In the genomic region with DNA sequence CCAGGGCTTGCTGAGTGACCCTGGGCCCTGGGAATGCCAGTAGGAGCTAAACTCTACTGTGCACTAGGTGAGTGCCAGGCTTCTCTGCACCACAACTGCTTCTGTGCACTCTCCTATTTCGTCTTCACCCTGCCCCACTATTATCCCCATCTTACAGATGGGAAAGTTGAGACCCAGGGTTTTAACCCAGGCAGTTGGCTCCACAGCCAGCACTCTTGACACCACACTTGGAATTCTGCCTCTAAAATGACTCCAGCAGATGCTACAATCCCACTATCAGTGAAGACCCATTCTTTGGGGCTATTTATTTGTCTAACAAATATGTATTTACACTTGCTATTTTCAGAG, we compare ENCODE assay signal across 16 cellular contexts. TPM values are rescaled to one million over a fixed set of nuclear protein-coding genes. Genes with fewer than 3 reads are reported as not detected.
A peak's percentile ranks its signal among the peaks of the same experiment; 100 is the strongest.
DNase-seq lines count a peak whose midpoint lies in the region; ATAC-seq and TF ChIP-seq lines count a peak whose summit lies in the region.
"Had no signal": no experiment of that assay in that cellular context is flagged by ENCODE, and none has a peak within 500 bp of the region (broad histone marks: within the 10 kb centered on the region; RNA-seq: fewer than 3 reads in every experiment).

No MANE protein-coding gene starts in this region.

- no peaks in the 10 kb centered on the region for H3K27me3 ChIP-seq in SU-DHL-6 (ENCODE audit: low read length)
- H3K27me3 ChIP-seq: BLaER1 treated with 17β-estradiol and CSF1 and Interleukin-3, amounts not matched to agents 10 nM and 100 nM; hepatocyte; transverse colon had no signal

- H3F3A ChIP-seq in SU-DHL-6 (ENCODE audit: insufficient read depth) = no peaks in the 10 kb centered on the region

- H3K79me2 ChIP-seq in SU-DHL-6 (ENCODE audit: insufficient read depth, low read length) = no peaks in the 10 kb centered on the region
- H3K79me2 ChIP-seq: hepatocyte had no signal

- no peak overlapping the region for H3K27ac ChIP-seq in SU-DHL-6 (ENCODE audit: low read depth, low read length)
- H3K27ac ChIP-seq: BLaER1 treated with 17β-estradiol and CSF1 and Interleukin-3, amounts not matched to agents 10 nM and 100 nM; hepatocyte; transverse colon had no signal

- H3K9me3 Mint-ChIP-seq in natural killer cell (no peaks in the 10 kb centered on the region), neural crest cell (no peaks in the 10 kb centered on the region)
- H3K9me3 Mint-ChIP-seq in natural killer cell treated with Interleukin-12 subunit alpha and Interleukin-12 subunit beta and Interleukin-15 and Interleukin-18, amount 100 ng/mL, for 72 hours = no peaks in the 10 kb centered on the region
- no peaks in the 10 kb centered on the region for H3K9me3 Mint-ChIP-seq in activated naive CD8-positive, alpha-beta T cell treated with anti-CD3 and anti-CD28 coated beads, Interleukin-2, amount 50 U/mL, for 24 hours
- no peaks in the 10 kb centered on the region for H3K9me3 Mint-ChIP-seq in activated T-cell treated with anti-CD3 and anti-CD28 coated beads, Interleukin-2, amount 50 U/mL, for 4 hours
- H3K9me3 Mint-ChIP-seq: activated CD4-positive, alpha-beta memory T cell treated with anti-CD3 and anti-CD28 coated beads, Interleukin-2, amount 10 ng/mL, durations not matched to agents 7 days and 5 days; immature natural killer cell had no signal

- DNase-seq in natural killer cell (no peak), neural crest cell (ENCODE audit: low read depth, low spot score) (no peak), AG08396 (ENCODE audit: low spot score) (no peak)
- no peak for DNase-seq in natural killer cell treated with Interleukin-12 subunit alpha and Interleukin-12 subunit beta and Interleukin-15 and Interleukin-18, amount 100 ng/mL, for 72 hours (ENCODE audit: low spot score)
- DNase-seq in activated naive CD8-positive, alpha-beta T cell treated with anti-CD3 and anti-CD28 coated beads, Interleukin-2, amount 50 U/mL, for 24 hours = no peak
- DNase-seq in activated T-cell treated with anti-CD3 and anti-CD28 coated beads, Interleukin-2, amount 50 U/mL, for 4 hours = no peak
- no peak for DNase-seq in effector CD8-positive, alpha-beta T cell (lab: John Stamatoyannopoulos, UW)
- DNase-seq: activated gamma-delta T cell had no signal

- H3K36me3 Mint-ChIP-seq in natural killer cell = no peaks in the 10 kb centered on the region
- no peaks in the 10 kb centered on the region for H3K36me3 Mint-ChIP-seq in natural killer cell treated with Interleukin-12 subunit alpha and Interleukin-12 subunit beta and Interleukin-15 and Interleukin-18, amount 100 ng/mL, for 72 hours
- H3K36me3 Mint-ChIP-seq in neural crest cell (ENCODE audit: low read depth) = no peaks in the 10 kb centered on the region
- H3K36me3 Mint-ChIP-seq in activated naive CD8-positive, alpha-beta T cell treated with anti-CD3 and anti-CD28 coated beads, Interleukin-2, amount 50 U/mL, for 24 hours (ENCODE audit: low read depth) = no peaks in the 10 kb centered on the region
- no peaks in the 10 kb centered on the region for H3K36me3 Mint-ChIP-seq in activated T-cell treated with anti-CD3 and anti-CD28 coated beads, Interleukin-2, amount 50 U/mL, for 4 hours (ENCODE audit: insufficient read depth)
- H3K36me3 Mint-ChIP-seq: immature natural killer cell; naive thymus-derived CD4-positive, alpha-beta T cell had no signal

- no peak overlapping the region for H2AFZ ChIP-seq in SU-DHL-6 (ENCODE audit: low read depth, low read length, severe bottlenecking)
- H2AFZ ChIP-seq: hepatocyte had no signal

- peak overlapping the region in 1 of 2 donors; percentile 44 for H3K27ac Mint-ChIP-seq in natural killer cell
- H3K27ac Mint-ChIP-seq in natural killer cell treated with Interleukin-12 subunit alpha and Interleukin-12 subunit beta and Interleukin-15 and Interleukin-18, amount 100 ng/mL, for 72 hours = peak overlapping the region in 1 of 2 donors; percentile 14
- no peak overlapping the region for H3K27ac Mint-ChIP-seq in neural crest cell (ENCODE audit: unreplicated experiment)
- H3K27ac Mint-ChIP-seq in activated naive CD8-positive, alpha-beta T cell treated with anti-CD3 and anti-CD28 coated beads, Interleukin-2, amount 50 U/mL, for 24 hours = no peak overlapping the region
- H3K27ac Mint-ChIP-seq: activated CD4-positive, alpha-beta memory T cell treated with anti-CD3 and anti-CD28 coated beads, Interleukin-2, amount 10 ng/mL, durations not matched to agents 7 days and 5 days; naive thymus-derived CD4-positive, alpha-beta T cell had no signal

- no peak overlapping the region for H3K4me2 ChIP-seq in SU-DHL-6 (ENCODE audit: low read depth, low read length, poor library complexity, severe bottlenecking)
- H3K4me2 ChIP-seq: hepatocyte had no signal

- no peaks in the 10 kb centered on the region for H3K36me3 ChIP-seq in SU-DHL-6 (ENCODE audit: low read length)
- H3K36me3 ChIP-seq: BLaER1 treated with 17β-estradiol and CSF1 and Interleukin-3, amounts not matched to agents 10 nM and 100 nM; transverse colon had no signal

- H3K27me3 Mint-ChIP-seq in natural killer cell (ENCODE audit: low read depth in 2 of 2) (peaks cover 0 to 9% of the 10 kb centered on the region in 2 donors), neural crest cell (ENCODE audit: low read depth) (no peaks in the 10 kb centered on the region)
- H3K27me3 Mint-ChIP-seq in natural killer cell treated with Interleukin-12 subunit alpha and Interleukin-12 subunit beta and Interleukin-15 and Interleukin-18, amount 100 ng/mL, for 72 hours = peaks cover 0 to 14% of the 10 kb centered on the region in 2 donors
- peaks cover 2% of the 10 kb centered on the region for H3K27me3 Mint-ChIP-seq in activated naive CD8-positive, alpha-beta T cell treated with anti-CD3 and anti-CD28 coated beads, Interleukin-2, amount 50 U/mL, for 24 hours
- H3K27me3 Mint-ChIP-seq in activated T-cell treated with anti-CD3 and anti-CD28 coated beads, Interleukin-2, amount 50 U/mL, for 4 hours (ENCODE audit: low read depth) = peaks cover 14% of the 10 kb centered on the region
- H3K27me3 Mint-ChIP-seq: activated CD4-positive, alpha-beta memory T cell treated with anti-CD3 and anti-CD28 coated beads, Interleukin-2, amount 10 ng/mL, durations not matched to agents 7 days and 5 days had no signal

- no peaks in the 10 kb centered on the region for H3K9me3 ChIP-seq in SU-DHL-6 (ENCODE audit: insufficient read depth, low read length)
- H3K9me3 ChIP-seq: BLaER1 treated with 17β-estradiol and CSF1 and Interleukin-3, amounts not matched to agents 10 nM and 100 nM; transverse colon had no signal

- H3K4me3 ChIP-seq in SU-DHL-6 (ENCODE audit: insufficient read depth, low read length, poor library complexity, severe bottlenecking) = no peak overlapping the region
- H3K4me3 ChIP-seq: GM12878, hepatocyte, transverse colon had no signal

- H3K9me2 ChIP-seq in SU-DHL-6 (replicated peaks; ENCODE audit: insufficient read depth, low read length) = no peaks in the 10 kb centered on the region

- ATAC-seq in natural killer cell = no peak
- ATAC-seq in natural killer cell treated with Interleukin-12 subunit alpha and Interleukin-12 subunit beta and Interleukin-15 and Interleukin-18, amount 100 ng/mL, for 72 hours = no peak
- no peak for ATAC-seq in activated naive CD8-positive, alpha-beta T cell treated with anti-CD3 and anti-CD28 coated beads, Interleukin-2, amount 50 U/mL, for 24 hours
- ATAC-seq in activated T-cell treated with anti-CD3 and anti-CD28 coated beads, Interleukin-2, amount 50 U/mL, for 4 hours = no peak

- intact Hi-C loops in natural killer cell (cut with micrococcal nuclease) = loop anchor here (1.0 kb wide), 3 partner anchors 94 to 149 kb away; no protein-coding TSS in a partner anchor

- H3K4me3 Mint-ChIP-seq in natural killer cell = no peak overlapping the region
- H3K4me3 Mint-ChIP-seq in natural killer cell treated with Interleukin-12 subunit alpha and Interleukin-12 subunit beta and Interleukin-15 and Interleukin-18, amount 100 ng/mL, for 72 hours = no peak overlapping the region
- no peak overlapping the region for H3K4me3 Mint-ChIP-seq in neural crest cell
- H3K4me3 Mint-ChIP-seq in activated naive CD8-positive, alpha-beta T cell treated with anti-CD3 and anti-CD28 coated beads, Interleukin-2, amount 50 U/mL, for 24 hours = no peak overlapping the region
- no peak overlapping the region for H3K4me3 Mint-ChIP-seq in activated T-cell treated with anti-CD3 and anti-CD28 coated beads, Interleukin-2, amount 50 U/mL, for 4 hours
- H3K4me3 Mint-ChIP-seq: activated CD4-positive, alpha-beta memory T cell treated with anti-CD3 and anti-CD28 coated beads, Interleukin-2, amount 10 ng/mL, durations not matched to agents 7 days and 5 days; immature natural killer cell; naive thymus-derived CD4-positive, alpha-beta T cell had no signal

- H4K20me1 ChIP-seq in SU-DHL-6 (ENCODE audit: low read depth, low read length) = no peaks in the 10 kb centered on the region
- H4K20me1 ChIP-seq: BLaER1 treated with 17β-estradiol and CSF1 and Interleukin-3, amounts not matched to agents 10 nM and 100 nM had no signal

- TF ChIP-seq CTCF in natural killer cell (IDR thresholded peaks at IDR 0.05) (peak; percentile 18), SU-DHL-6 (IDR thresholded peaks at IDR 0.05; ENCODE audit: insufficient read depth, low read length, poor library complexity, severe bottlenecking) (peak; percentile 11), neural crest cell (conservative IDR thresholded peaks at IDR 0.05) (peak; percentile 25)

- H3K4me1 Mint-ChIP-seq in natural killer cell (peaks cover 0 to 11% of the 10 kb centered on the region in 2 donors), neural crest cell (peaks cover 5% of the 10 kb centered on the region)
- peaks cover 0 to 3% of the 10 kb centered on the region in 2 donors for H3K4me1 Mint-ChIP-seq in natural killer cell treated with Interleukin-12 subunit alpha and Interleukin-12 subunit beta and Interleukin-15 and Interleukin-18, amount 100 ng/mL, for 72 hours (ENCODE audit: low read depth in 2 of 2)
- no peaks in the 10 kb centered on the region for H3K4me1 Mint-ChIP-seq in activated naive CD8-positive, alpha-beta T cell treated with anti-CD3 and anti-CD28 coated beads, Interleukin-2, amount 50 U/mL, for 24 hours
- H3K4me1 Mint-ChIP-seq in activated T-cell treated with anti-CD3 and anti-CD28 coated beads, Interleukin-2, amount 50 U/mL, for 4 hours (ENCODE audit: low read depth) = no peaks in the 10 kb centered on the region
- H3K4me1 Mint-ChIP-seq: activated CD4-positive, alpha-beta memory T cell treated with anti-CD3 and anti-CD28 coated beads, Interleukin-2, amount 10 ng/mL, durations not matched to agents 7 days and 5 days had no signal

- H3K9ac ChIP-seq in SU-DHL-6 (ENCODE audit: low read length) = no peak overlapping the region

RNA-seq across cellular contexts. Expression of a gene that starts 56.1 kb away (rescaled TPM):
- total RNA-seq in natural killer cell (1 to 10 TPM; 1.2 to 3.3 (median 1.7) TPM), neural crest cell (1.2 and 1.4 TPM in 2 replicates)
- total RNA-seq in natural killer cell treated with Interleukin-12 subunit alpha and Interleukin-12 subunit beta and Interleukin-15 and Interleukin-18, amount 100 ng/mL, for 72 hours = not detected
- total RNA-seq in activated T-cell treated with anti-CD3 and anti-CD28 coated beads, Interleukin-2, amount 50 U/mL, for 4 hours = under 1 TPM in 2 of 3 donors, not detected in 1; 0.20 to 0.22 TPM
- total RNA-seq: GM12878 had no signal
